ENCODE assay signal across 8 cellular contexts in the genomic region with DNA sequence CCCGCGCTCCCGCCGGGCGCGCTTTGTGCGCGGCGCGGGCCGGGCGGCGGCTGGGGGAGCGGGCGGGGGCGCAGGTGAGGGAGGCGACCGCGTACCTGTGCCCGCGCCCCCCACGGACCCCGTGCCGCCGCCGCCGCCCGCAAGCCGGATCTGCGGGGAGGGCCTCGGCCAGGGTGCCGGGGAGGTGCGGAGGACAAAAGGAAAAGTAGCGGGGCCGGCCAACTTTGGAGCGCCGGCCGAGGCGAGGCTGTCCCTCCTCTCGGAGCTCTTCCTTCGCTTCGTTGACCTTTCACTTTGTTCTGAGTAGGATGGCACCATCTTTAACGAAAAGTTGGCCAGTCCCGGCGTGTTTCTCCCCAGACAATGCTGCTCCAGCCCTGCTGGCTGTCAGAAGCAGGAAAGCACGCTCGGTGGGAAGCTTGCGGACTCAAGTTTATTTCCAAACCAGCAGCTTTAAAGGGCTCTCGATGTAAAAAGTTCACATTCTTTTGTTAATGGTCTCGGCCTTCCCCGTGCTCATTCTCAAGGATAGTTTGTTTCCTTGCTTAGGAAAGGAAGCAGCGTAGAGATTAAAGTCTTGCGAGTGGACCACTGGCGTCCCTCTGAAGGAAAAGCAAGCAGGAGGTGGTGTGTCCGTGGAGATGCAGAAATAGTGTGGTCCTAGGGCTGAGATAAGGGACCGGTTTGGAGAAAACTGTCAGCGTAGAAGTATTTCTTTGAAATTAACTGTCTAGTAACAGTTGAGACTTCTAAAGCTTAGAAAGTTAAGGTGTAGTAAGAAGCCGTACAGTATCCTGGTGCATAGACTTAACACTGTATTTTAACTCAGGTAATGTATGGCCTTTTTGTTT. TPM values are rescaled to one million over a fixed set of nuclear protein-coding genes. Genes with fewer than 3 reads are reported as not detected.
DNase-seq lines count a peak whose midpoint lies in the region; ATAC-seq and TF ChIP-seq lines count a peak whose summit lies in the region.

No MANE protein-coding gene starts in this region.

- ATAC-seq in HG02763 (IDR thresholded peaks at IDR 0.05; ENCODE audit: unreplicated experiment): peak; percentile 9
- ATAC-seq in stimulated activated naive B cell treated with anti-CD40 and anti-IgM and Interleukin-4, amounts not matched to agents 10 μg/mL and 1 μg/mL and 100 μg/mL, for 72 hours (replicated peaks): peak; percentile 50 to 58
- ATAC-seq in HG03469 (IDR thresholded peaks at IDR 0.05; ENCODE audit: unreplicated experiment): no peak

- intact Hi-C loops in MCF 10A (cut with micrococcal nuclease): loop anchor here (10.0 kb wide), 1 partner anchor 65 kb away; the partner anchor contains the start of genes MRPL41 and PNPLA7

- peaks cover 14% of the 10 kb centered on the region for H3K4me1 Mint-ChIP-seq in MCF 10A (ENCODE audit: insufficient read depth, unreplicated experiment)
- peaks cover 23 to 60% of the 10 kb centered on the region in 2 donors for H3K4me1 Mint-ChIP-seq in stimulated activated naive B cell treated with anti-CD40 and anti-IgM and Interleukin-4, amounts not matched to agents 10 μg/mL and 1 μg/mL and 100 μg/mL, for 72 hours

- H3K27me3 ChIP-seq in Peyer's patch: no peaks in the 10 kb centered on the region
- H3K27me3 ChIP-seq in kidney epithelial cell (ENCODE audit: control insufficient read depth, insufficient read depth, low read length): no peaks in the 10 kb centered on the region

- no TSS peak for BruUV-seq in MCF 10A (replicated peaks; lab: Mats Ljungman, UMichigan)

- peak in 1 of 6 experiments; percentile 6 for TF ChIP-seq CTCF in Peyer's patch (IDR thresholded peaks at IDR 0.05)
- no peak for TF ChIP-seq CTCF in MCF 10A (IDR thresholded peaks at IDR 0.05; ENCODE audit: unreplicated experiment)
- TF ChIP-seq CTCF in kidney epithelial cell (IDR thresholded peaks at IDR 0.05; ENCODE audit: insufficient read depth, low read length, poor library complexity, severe bottlenecking): no peak

- no peaks in the 10 kb centered on the region for H3K27me3 Mint-ChIP-seq in MCF 10A (ENCODE audit: insufficient read depth, unreplicated experiment)
- H3K27me3 Mint-ChIP-seq in stimulated activated naive B cell treated with anti-CD40 and anti-IgM and Interleukin-4, amounts not matched to agents 10 μg/mL and 1 μg/mL and 100 μg/mL, for 72 hours: no peaks in the 10 kb centered on the region

- H3K36me3 Mint-ChIP-seq in MCF 10A (ENCODE audit: insufficient read depth, unreplicated experiment): peaks cover 83% of the 10 kb centered on the region
- H3K36me3 Mint-ChIP-seq in stimulated activated naive B cell treated with anti-CD40 and anti-IgM and Interleukin-4, amounts not matched to agents 10 μg/mL and 1 μg/mL and 100 μg/mL, for 72 hours: peaks cover 6 to 30% of the 10 kb centered on the region in 2 donors

- peak overlapping the region; percentile 83 to 96 (median 89) for H3K27ac ChIP-seq in Peyer's patch

- no peaks in the 10 kb centered on the region for H3K9me3 Mint-ChIP-seq in MCF 10A (ENCODE audit: unreplicated experiment)
- H3K9me3 Mint-ChIP-seq in stimulated activated naive B cell treated with anti-CD40 and anti-IgM and Interleukin-4, amounts not matched to agents 10 μg/mL and 1 μg/mL and 100 μg/mL, for 72 hours: no peaks in the 10 kb centered on the region

- TF ChIP-seq POLR2A in Peyer's patch (IDR thresholded peaks at IDR 0.05): no peak

- no peaks in the 10 kb centered on the region for H3K9me3 ChIP-seq in Peyer's patch

- H3K27ac Mint-ChIP-seq in MCF 10A (ENCODE audit: low read depth, unreplicated experiment): peak overlapping the region; percentile 91
- peak overlapping the region; percentile 88 for H3K27ac Mint-ChIP-seq in stimulated activated naive B cell treated with anti-CD40 and anti-IgM and Interleukin-4, amounts not matched to agents 10 μg/mL and 1 μg/mL and 100 μg/mL, for 72 hours

- peaks cover 0 to 38% (median 17%) of the 10 kb centered on the region in 4 donors for H3K4me1 ChIP-seq in Peyer's patch

- H3K36me3 ChIP-seq in Peyer's patch (peaks cover 0 to 20% (median 0%) of the 10 kb centered on the region in 3 donors), kidney epithelial cell (ENCODE audit: control insufficient read depth, insufficient read depth, low read length) (no peaks in the 10 kb centered on the region)

- POLR2A ChIA-PET in MCF 10A (lab: Yijun Ruan, JAX): interaction anchor here (0.7 to 2.8 kb wide), 22 partner anchors 10 to 996 kb away, joined by 3 to 21 read pairs (median 4); partner anchors contain the start of genes ARRDC1, DPH7, MRPL41 and PNPLA7

- peak in 4 of 6 experiments; percentile 15 to 47 (median 28) for DNase-seq in stimulated activated naive CD4-positive, alpha-beta T cell (lab: John Stamatoyannopoulos, UW)
- DNase-seq in stimulated activated naive CD4-positive, alpha-beta T cell treated with Interleukin-2 at 50 U/mL for 16 hours (lab: John Stamatoyannopoulos, UW): no peak
- DNase-seq in Peyer's patch (peak in 1 of 3 donors; percentile 69), MCF 10A (ENCODE audit: unreplicated experiment) (peak; percentile 39), kidney epithelial cell (ENCODE audit: low read depth) (no peak)
- peak; percentile 44 for DNase-seq in stimulated activated naive B cell treated with anti-CD40 and anti-IgM and Interleukin-4, amounts not matched to agents 10 μg/mL and 1 μg/mL and 100 μg/mL, for 72 hours

- CTCF ChIA-PET in MCF 10A (lab: Yijun Ruan, JAX): interaction anchor here (0.7 kb wide), 2 partner anchors 12 to 582 kb away, joined by 3 to 4 read pairs; no protein-coding TSS in a partner anchor

- peak overlapping the region; percentile 95 for H3K4me3 Mint-ChIP-seq in MCF 10A (ENCODE audit: unreplicated experiment)
- peak overlapping the region; percentile 79 to 86 for H3K4me3 Mint-ChIP-seq in stimulated activated naive B cell treated with anti-CD40 and anti-IgM and Interleukin-4, amounts not matched to agents 10 μg/mL and 1 μg/mL and 100 μg/mL, for 72 hours

- H3K4me3 ChIP-seq in Peyer's patch: peak overlapping the region; percentile 73 to 94 (median 87)
- peak overlapping the region; percentile 58 for H3K4me3 ChIP-seq in kidney epithelial cell (ENCODE audit: low read depth, low read length)

RNA-seq across cellular contexts. Expression of gene EHMT1, which starts 0.7 kb away (rescaled TPM):
- total RNA-seq in Peyer's patch (100 to 1,000 TPM in 3 of 4 donors, 10 to 100 TPM in 1; 77.2 to 300 (median 161) TPM), MCF 10A (2022) (77.2 and 79.7 TPM in 2 replicates), kidney epithelial cell (59.9 and 70.9 TPM in 2 replicates)

RNA-seq across cellular contexts. Expression of gene ARRDC1, which starts 14.0 kb away (rescaled TPM):
- total RNA-seq in Peyer's patch: 100 to 1,000 TPM; 102 to 341 (median 175) TPM
- total RNA-seq in MCF 10A (2022): 88.9 and 125 TPM in 2 replicates
- 84.2 and 110 TPM in 2 replicates for total RNA-seq in kidney epithelial cell

RNA-seq across cellular contexts. Expression of gene ZMYND19, which starts 29.2 kb away (rescaled TPM):
- total RNA-seq in Peyer's patch (10 to 100 TPM in 2 of 4 donors, 1 to 10 TPM in 2; 8.8 to 16.8 (median 12.9) TPM), MCF 10A (2022) (42.9 and 51.9 TPM in 2 replicates), kidney epithelial cell (27.1 and 27.6 TPM in 2 replicates)

RNA-seq across cellular contexts. Expression of gene DPH7, which starts 40.7 kb away (rescaled TPM):
- total RNA-seq in Peyer's patch (10 to 100 TPM; 21.9 to 52.5 (median 44.5) TPM), MCF 10A (2022) (45.7 and 46.4 TPM in 2 replicates), kidney epithelial cell (38.9 and 52.1 TPM in 2 replicates)

Comparison
In these comparisons a context has a peak if more than half of its experiments do, and no peak if none do; other contexts are left out.
1. DNase-seq: peak in stimulated activated naive CD4-positive, alpha-beta T cell (4 of 6), MCF 10A (single experiment) and stimulated activated naive B cell treated with anti-CD40 and anti-IgM and Interleukin-4, amounts not matched to agents 10 μg/mL and 1 μg/mL and 100 μg/mL, for 72 hours (single experiment); none in stimulated activated naive CD4-positive, alpha-beta T cell treated with Interleukin-2 at 50 U/mL for 16 hours (single experiment) and kidney epithelial cell (single experiment).